ENCODE assay signal across 16 cellular contexts in genomic region chr9:86668488-86668887, GRCh38.
"Had no signal": no experiment of that assay in that cellular context is flagged by ENCODE, and none has a peak within 500 bp of the region (broad histone marks: within the 10 kb centered on the region; RNA-seq: fewer than 3 reads in every experiment).

No MANE protein-coding gene starts in this region.

- H3K27me3 ChIP-seq: adrenal gland, breast epithelium, testis had no signal

- H3K36me3 Mint-ChIP-seq: activated naive CD4-positive, alpha-beta T cell treated with anti-CD3 and anti-CD28 coated beads, Interleukin-2, amount 50 U/mL, for 24 hours had no signal

- H3K27ac ChIP-seq: adrenal gland, breast epithelium, coronary artery, testis had no signal

- H3K36me3 ChIP-seq: adrenal gland, breast epithelium had no signal

- H3K4me1 ChIP-seq: adrenal gland, breast epithelium, testis had no signal

- H3K27ac Mint-ChIP-seq: activated naive CD4-positive, alpha-beta T cell treated with anti-CD3 and anti-CD28 coated beads, Interleukin-2, amount 50 U/mL, for 24 hours; T-helper 2 cell treated with Interferon-gamma antibody and Interleukin-4, amounts not matched to agents 5 μg/mL and 100 μg/mL, for 36 hours; type B pancreatic cell; WTC11 had no signal

- DNase-seq: activated CD4-positive, alpha-beta T cell treated with anti-CD3 and anti-CD28 coated beads for 4 hours; activated CD8-positive, alpha-beta memory T cell treated with anti-CD3 and anti-CD28 coated beads, Interleukin-2, amount 50 U/mL, for 4 hours; activated effector memory CD4-positive, alpha-beta T cell treated with anti-CD3 and anti-CD28 coated beads, Interleukin-2, amount 50 U/mL, for 16 hours; activated T-cell treated with anti-CD3 and anti-CD28 coated beads, Interleukin-2, amount 50 U/mL, for 48 hours; adrenal gland; left ventricle myocardium superior; retina; stimulated activated CD4-positive, alpha-beta T cell treated with anti-CD3 and anti-CD28 coated beads, Interleukin-1b, Interleukin-23, amount 100 ng/mL, for 48 hours; testis had no signal

- H3K4me3 Mint-ChIP-seq: activated naive CD4-positive, alpha-beta T cell treated with anti-CD3 and anti-CD28 coated beads, Interleukin-2, amount 50 U/mL, for 24 hours; neural crest cell; T-helper 2 cell treated with Interferon-gamma antibody and Interleukin-4, amounts not matched to agents 5 μg/mL and 100 μg/mL, for 36 hours; type B pancreatic cell; WTC11 had no signal

- H3K4me1 Mint-ChIP-seq: activated naive CD4-positive, alpha-beta T cell treated with anti-CD3 and anti-CD28 coated beads, Interleukin-2, amount 50 U/mL, for 24 hours; WTC11 had no signal

- ATAC-seq: left ventricle myocardium superior, WTC11 had no signal

- H3K9me3 ChIP-seq: adrenal gland, testis had no signal

- H3K4me3 ChIP-seq: adrenal gland, breast epithelium, coronary artery, testis had no signal
